In the genomic region with DNA sequence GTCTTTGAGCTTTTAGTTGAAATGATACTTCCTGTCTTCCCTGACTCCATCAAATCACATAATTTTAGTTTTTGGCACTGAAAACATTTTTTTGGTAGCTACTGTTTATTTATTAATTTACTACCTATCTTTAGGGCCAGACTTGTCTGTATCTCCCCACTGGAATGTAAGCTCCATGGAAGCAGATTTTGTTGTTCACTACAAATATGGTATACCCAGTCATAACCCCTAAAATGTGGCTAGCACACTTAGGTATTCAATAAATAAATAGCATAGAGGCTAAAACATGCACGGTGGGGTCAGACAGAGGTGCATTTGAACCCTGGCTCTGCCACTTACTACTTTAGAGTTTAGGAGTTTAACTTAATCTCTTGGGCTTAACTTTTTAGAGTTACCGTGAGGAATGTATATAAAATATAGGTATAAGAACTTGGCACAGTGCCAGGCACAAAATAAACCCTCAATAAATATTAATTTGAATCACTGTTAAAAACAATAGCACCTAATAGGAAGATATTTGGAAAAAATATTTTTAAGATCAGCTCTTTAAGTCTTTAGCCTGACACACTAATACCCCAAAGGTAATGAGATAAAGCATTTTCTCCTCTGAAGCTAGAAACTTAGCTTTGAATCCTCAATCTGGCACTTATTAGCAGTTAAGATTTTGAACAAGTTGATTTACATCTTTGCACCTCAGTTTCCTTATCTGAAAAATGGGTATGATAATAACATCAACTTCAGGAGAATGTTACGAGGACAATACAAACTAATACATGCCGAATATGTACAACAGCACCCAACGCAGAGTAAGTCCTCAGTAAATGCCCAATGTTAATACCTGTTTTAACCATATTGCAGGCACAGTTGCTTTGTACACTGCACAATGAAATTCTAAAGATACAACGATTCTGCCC, we compare ENCODE assay signal across 1 cellular context.
TF ChIP-seq lines count a peak whose summit lies in the region.

No MANE protein-coding gene starts in this region.

TF ChIP-seq in HepG2, 621 proteins besides CTCF, POLR2A, EP300 and RAD21:
- TF ChIP-seq ELF4 (CRISPR knock-in tag; IDR thresholded peaks at IDR 0.05; ENCODE audit: borderline replicate concordance) (no peak), LCORL (IDR thresholded peaks at IDR 0.05) (peak; percentile 91), LCORL (CRISPR knock-in tag; IDR thresholded peaks at IDR 0.05) (no peak), ZNF629 (CRISPR knock-in tag; conservative IDR thresholded peaks at IDR 0.05) (peak; percentile 79), ZFP1 (CRISPR knock-in tag; IDR thresholded peaks at IDR 0.05) (no peak)
- TF ChIP-seq, protein P1, sequence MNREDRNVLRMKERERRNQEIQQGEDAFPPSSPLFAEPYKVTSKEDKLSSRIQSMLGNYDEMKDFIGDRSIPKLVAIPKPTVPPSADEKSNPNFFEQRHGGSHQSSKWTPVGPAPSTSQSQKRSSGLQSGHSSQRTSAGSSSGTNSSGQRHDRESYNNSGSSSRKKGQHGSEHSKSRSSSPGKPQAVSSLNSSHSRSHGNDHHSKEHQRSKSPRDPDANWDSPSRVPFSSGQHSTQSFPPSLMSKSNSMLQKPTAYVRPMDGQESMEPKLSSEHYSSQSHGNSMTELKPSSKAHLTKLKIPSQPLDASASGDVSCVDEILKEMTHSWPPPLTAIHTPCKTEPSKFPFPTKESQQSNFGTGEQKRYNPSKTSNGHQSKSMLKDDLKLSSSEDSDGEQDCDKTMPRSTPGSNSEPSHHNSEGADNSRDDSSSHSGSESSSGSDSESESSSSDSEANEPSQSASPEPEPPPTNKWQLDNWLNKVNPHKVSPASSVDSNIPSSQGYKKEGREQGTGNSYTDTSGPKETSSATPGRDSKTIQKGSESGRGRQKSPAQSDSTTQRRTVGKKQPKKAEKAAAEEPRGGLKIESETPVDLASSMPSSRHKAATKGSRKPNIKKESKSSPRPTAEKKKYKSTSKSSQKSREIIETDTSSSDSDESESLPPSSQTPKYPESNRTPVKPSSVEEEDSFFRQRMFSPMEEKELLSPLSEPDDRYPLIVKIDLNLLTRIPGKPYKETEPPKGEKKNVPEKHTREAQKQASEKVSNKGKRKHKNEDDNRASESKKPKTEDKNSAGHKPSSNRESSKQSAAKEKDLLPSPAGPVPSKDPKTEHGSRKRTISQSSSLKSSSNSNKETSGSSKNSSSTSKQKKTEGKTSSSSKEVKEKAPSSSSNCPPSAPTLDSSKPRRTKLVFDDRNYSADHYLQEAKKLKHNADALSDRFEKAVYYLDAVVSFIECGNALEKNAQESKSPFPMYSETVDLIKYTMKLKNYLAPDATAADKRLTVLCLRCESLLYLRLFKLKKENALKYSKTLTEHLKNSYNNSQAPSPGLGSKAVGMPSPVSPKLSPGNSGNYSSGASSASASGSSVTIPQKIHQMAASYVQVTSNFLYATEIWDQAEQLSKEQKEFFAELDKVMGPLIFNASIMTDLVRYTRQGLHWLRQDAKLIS (CRISPR knock-in tag; IDR thresholded peaks at IDR 0.05), result no peak
TF ChIP-seq in HepG2: peak in this region for 2.
